9 cellular contexts compared by ENCODE assay signal in the genomic region with DNA sequence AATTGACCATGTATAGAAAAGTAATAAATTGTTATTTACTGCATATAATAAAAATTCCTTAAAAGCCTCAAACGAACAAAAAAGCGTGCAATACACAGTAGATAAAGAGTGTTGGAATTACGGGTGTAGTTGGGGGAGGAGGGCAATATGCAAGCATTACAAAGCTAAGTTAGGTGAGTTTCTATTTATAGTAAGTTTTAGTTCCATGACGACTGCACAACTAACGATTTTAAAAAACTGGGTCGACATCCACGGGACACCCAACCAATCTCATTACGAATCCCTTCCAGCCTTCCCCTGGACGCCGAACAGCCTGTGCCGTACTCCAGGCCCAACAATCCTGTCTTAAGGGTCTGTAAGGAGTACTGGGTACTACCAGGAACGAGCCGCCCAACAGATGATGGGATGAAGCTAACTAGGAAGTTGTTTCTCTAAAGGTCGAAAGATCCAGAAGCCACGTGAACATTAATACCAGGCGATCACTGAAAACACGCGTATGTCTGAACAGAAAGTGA. TPM values are rescaled to one million over a fixed set of nuclear protein-coding genes. Genes with fewer than 3 reads are reported as not detected.
DNase-seq lines count a peak whose midpoint lies in the region; ATAC-seq and TF ChIP-seq lines count a peak whose summit lies in the region.
"Had no signal": no experiment of that assay in that cellular context is flagged by ENCODE, and none has a peak within 500 bp of the region (broad histone marks: within the 10 kb centered on the region; RNA-seq: fewer than 3 reads in every experiment).

No MANE protein-coding gene starts in this region.

- H3K79me2 ChIP-seq in DND-41 (ENCODE audit: insufficient read depth, low read length), result peaks cover 51% of the 10 kb centered on the region

- H3K36me3 ChIP-seq in DND-41 (ENCODE audit: insufficient read depth, low read length) (peaks cover 29% of the 10 kb centered on the region), WERI-Rb-1 (peaks cover 27% of the 10 kb centered on the region), iPS-18a (ENCODE audit: control insufficient read depth, low read depth, low read length) (peaks cover 24% of the 10 kb centered on the region)

- peak overlapping the region; percentile 87 for H3K27ac Mint-ChIP-seq in stimulated activated effector memory CD8-positive, alpha-beta T cell treated with anti-CD3 and anti-CD28 coated beads, Interleukin-12 subunit alpha, Interleukin-12 subunit beta, amount 100 ng/mL, for 72 hours

- H3K4me1 ChIP-seq in DND-41 (ENCODE audit: insufficient read depth, low read length) (peaks cover 28% of the 10 kb centered on the region), iPS-18a (ENCODE audit: control insufficient read depth, low read depth, low read length) (peaks cover 5% of the 10 kb centered on the region)

- H3K9me3 ChIP-seq in DND-41 (ENCODE audit: insufficient read depth, low read length, severe bottlenecking) (no peaks in the 10 kb centered on the region), WERI-Rb-1 (ENCODE audit: severe bottlenecking) (no peaks in the 10 kb centered on the region), iPS-18a (ENCODE audit: control insufficient read depth, low read depth, low read length) (no peaks in the 10 kb centered on the region)

- ATAC-seq in DND-41 (ENCODE audit: insufficient read depth, low read depth) (peak; percentile 20), HG02870 (IDR thresholded peaks at IDR 0.05; ENCODE audit: unreplicated experiment) (peak; percentile 5), GM18873 (IDR thresholded peaks at IDR 0.05; ENCODE audit: low FRiP score, unreplicated experiment) (no peak)
- ATAC-seq in stimulated activated effector memory CD8-positive, alpha-beta T cell treated with anti-CD3 and anti-CD28 coated beads, Interleukin-12 subunit alpha, Interleukin-12 subunit beta, amount 100 ng/mL, for 72 hours, result peak; percentile 1

- H3K4me3 ChIP-seq in DND-41 (ENCODE audit: low read depth in 1 of 2, low read length in 2 of 2), result peak overlapping the region; percentile 85 to 94
- H3K4me3 ChIP-seq in WERI-Rb-1 (ENCODE audit: low read depth, low read length), result peak overlapping the region; percentile 73
- peak overlapping the region; percentile 99 for H3K4me3 ChIP-seq in iPS-18a (ENCODE audit: low read length)

- peak overlapping the region; percentile 89 for H3K4me2 ChIP-seq in DND-41 (ENCODE audit: insufficient read depth, low read length)

- no peak for DNase-seq in DND-41
- DNase-seq in WERI-Rb-1, result no peak
- peak in 1 of 2 donors; percentile 3 for DNase-seq in stimulated activated effector memory CD8-positive, alpha-beta T cell treated with anti-CD3 and anti-CD28 coated beads, Interleukin-12 subunit alpha, Interleukin-12 subunit beta, amount 100 ng/mL, for 72 hours (ENCODE audit: low spot score in 2 of 2)
- DNase-seq in H4 (ENCODE audit: low spot score), result no peak
- no peak for DNase-seq in NCI-H526 treated with DMSO at 0.1 percent for 48 hours (lab: John Stamatoyannopoulos, UW)

- peak overlapping the region; percentile 89 for H3K27ac ChIP-seq in DND-41 (ENCODE audit: low read length)
- peak overlapping the region; percentile 88 for H3K27ac ChIP-seq in WERI-Rb-1
- H3K27ac ChIP-seq in iPS-18a (ENCODE audit: low read length), result peak overlapping the region; percentile 59

- peaks cover 13% of the 10 kb centered on the region for H3K4me1 Mint-ChIP-seq in stimulated activated effector memory CD8-positive, alpha-beta T cell treated with anti-CD3 and anti-CD28 coated beads, Interleukin-12 subunit alpha, Interleukin-12 subunit beta, amount 100 ng/mL, for 72 hours

- peak overlapping the region; percentile 99 for H2AFZ ChIP-seq in DND-41 (ENCODE audit: low read depth, low read length)

- H3K9ac ChIP-seq in DND-41 (ENCODE audit: low read depth, low read length), result peak overlapping the region; percentile 84
- peak overlapping the region; percentile 93 for H3K9ac ChIP-seq in iPS-18a (ENCODE audit: low read length)

- H4K20me1 ChIP-seq in DND-41 (ENCODE audit: insufficient read depth, low read length), result 0 out of 2 replicates have a peak, but pooled peaks cover 2% of the 10 kb centered on the region

- H3K36me3 Mint-ChIP-seq in stimulated activated effector memory CD8-positive, alpha-beta T cell treated with anti-CD3 and anti-CD28 coated beads, Interleukin-12 subunit alpha, Interleukin-12 subunit beta, amount 100 ng/mL, for 72 hours, result peaks cover 33% of the 10 kb centered on the region

- H3K9me3 Mint-ChIP-seq in stimulated activated effector memory CD8-positive, alpha-beta T cell treated with anti-CD3 and anti-CD28 coated beads, Interleukin-12 subunit alpha, Interleukin-12 subunit beta, amount 100 ng/mL, for 72 hours, result no peaks in the 10 kb centered on the region

- TF ChIP-seq CTCF in DND-41 (IDR thresholded peaks at IDR 0.05; ENCODE audit: borderline replicate concordance, extremely low read depth, low read length, poor library complexity, severe bottlenecking) (no peak), WERI-Rb-1 (IDR thresholded peaks at IDR 0.05; ENCODE audit: low read depth, low read length) (no peak)

- peak overlapping the region; percentile 76 for H3K4me3 Mint-ChIP-seq in stimulated activated effector memory CD8-positive, alpha-beta T cell treated with anti-CD3 and anti-CD28 coated beads, Interleukin-12 subunit alpha, Interleukin-12 subunit beta, amount 100 ng/mL, for 72 hours

- no peaks in the 10 kb centered on the region for H3K27me3 ChIP-seq in DND-41 (ENCODE audit: insufficient read depth, low read length, poor library complexity)
- no peaks in the 10 kb centered on the region for H3K27me3 ChIP-seq in WERI-Rb-1 (ENCODE audit: insufficient read depth, low read depth, severe bottlenecking)
- H3K27me3 ChIP-seq in iPS-18a (ENCODE audit: control insufficient read depth, insufficient read depth, low read length), result no peaks in the 10 kb centered on the region

RNA-seq across cellular contexts. Expression of a gene that starts 0.7 kb away (rescaled TPM):
- 5.4 and 8.9 TPM in 2 replicates for total RNA-seq in H4 (2014; rRNA removed; shearing (Covaris generic))

RNA-seq across cellular contexts. Expression of a gene that starts 22.6 kb away (rescaled TPM):
- not detected in 2 replicates for total RNA-seq in H4 (2014; rRNA removed; shearing (Covaris generic))
- total RNA-seq: subcutaneous adipose tissue had no signal

RNA-seq across cellular contexts. Expression of a gene that starts 48.1 kb away (rescaled TPM):
- not detected in 2 replicates for total RNA-seq in H4 (2014; rRNA removed; shearing (Covaris generic))
